In genomic region chr1:46724991-46725735, GRCh38 we compare ENCODE assay signal across 2 cellular contexts.
A peak's percentile ranks its signal among the peaks of the same experiment; 100 is the strongest.
TF ChIP-seq lines count a peak whose summit lies in the region.

No MANE protein-coding gene starts in this region.

TF ChIP-seq in GM12891, 5 proteins besides CTCF, POLR2A, EP300 and RAD21 (continued from another document):
- TF ChIP-seq PAX5 (IDR thresholded peaks at IDR 0.05; ENCODE audit: insufficient read depth, low read length, severe bottlenecking) (no peak), POLR2AphosphoS5 (IDR thresholded peaks at IDR 0.05; ENCODE audit: low read depth, low read length) (no peak)

TF ChIP-seq in GM12878, 131 proteins besides CTCF, POLR2A, EP300 and RAD21:
- TF ChIP-seq CUX1 (IDR thresholded peaks at IDR 0.05; ENCODE audit: insufficient replicate concordance, low read depth, low read length) (no peak), PRDM15 (CRISPR knock-in tag; IDR thresholded peaks at IDR 0.05) (no peak), USF2 (IDR thresholded peaks at IDR 0.05; ENCODE audit: borderline replicate concordance, low read depth, low read length) (no peak), ZBTB40 (IDR thresholded peaks at IDR 0.05; ENCODE audit: borderline replicate concordance) (no peak), BHLHE40 (IDR thresholded peaks at IDR 0.05; ENCODE audit: borderline replicate concordance in 1 of 2, low read depth in 2 of 2, low read length in 1 of 2) (no peak), SMAD5 (IDR thresholded peaks at IDR 0.05; ENCODE audit: low read depth) (no peak), IKZF1 (conservative IDR thresholded peaks at IDR 0.05) (no peak), NFYA (IDR thresholded peaks at IDR 0.05; ENCODE audit: borderline replicate concordance, low read depth, low read length) (no peak), RAD51 (IDR thresholded peaks at IDR 0.05) (no peak), RCOR1 (conservative IDR thresholded peaks at IDR 0.05; ENCODE audit: low read depth, low read length) (no peak), SMC3 (IDR thresholded peaks at IDR 0.05; ENCODE audit: borderline replicate concordance, low read length) (peak; percentile 81), RBBP5 (conservative IDR thresholded peaks at IDR 0.05) (no peak), MTA2 (IDR thresholded peaks at IDR 0.05; ENCODE audit: low read depth) (no peak), RELB (IDR thresholded peaks at IDR 0.05; ENCODE audit: low read depth) (no peak), ZNF24 (IDR thresholded peaks at IDR 0.05) (0 out of 2 replicates have a peak, but pooled peaks have one; percentile 19), MYB (IDR thresholded peaks at IDR 0.05; ENCODE audit: borderline replicate concordance, low read depth, low read length) (no peak), SUPT20H (IDR thresholded peaks at IDR 0.05; ENCODE audit: borderline replicate concordance, control insufficient read depth, low read depth, low read length) (no peak), ZSCAN29 (IDR thresholded peaks at IDR 0.05) (no peak), BMI1 (IDR thresholded peaks at IDR 0.05; ENCODE audit: borderline replicate concordance) (no peak), LARP7 (IDR thresholded peaks at IDR 0.05) (peak; percentile 19; the same call in 1 of the 2 replicates), ZNF622 (IDR thresholded peaks at IDR 0.05) (no peak), SMARCA5 (IDR thresholded peaks at IDR 0.05) (0 out of 2 replicates have a peak, but pooled peaks have one; percentile 20), ZBTB11 (CRISPR knock-in tag; IDR thresholded peaks at IDR 0.05) (no peak), SREBF2 (IDR thresholded peaks at IDR 0.05; ENCODE audit: low read length) (no peak)
